16 cellular contexts compared by ENCODE assay signal in genomic region chr16:62755938-62756337, GRCh38.
"Had no signal": no experiment of that assay in that cellular context is flagged by ENCODE, and none has a peak within 500 bp of the region (broad histone marks: within the 10 kb centered on the region; RNA-seq: fewer than 3 reads in every experiment).

No MANE protein-coding gene starts in this region.

- H3K27me3 Mint-ChIP-seq: activated CD8-positive, alpha-beta memory T cell treated with anti-CD3 and anti-CD28 coated beads, Interleukin-2, amount 10 ng/mL, durations not matched to agents 7 days and 5 days; activated naive CD8-positive, alpha-beta T cell; activated T-cell treated with anti-CD3 and anti-CD28 coated beads, Interleukin-2, amount 50 U/mL, for 24 hours had no signal

- ATAC-seq: activated CD8-positive, alpha-beta memory T cell treated with anti-CD3 and anti-CD28 coated beads, Interleukin-2, amount 10 ng/mL, durations not matched to agents 7 days and 5 days; pancreas had no signal

- H3K4me3 Mint-ChIP-seq: activated CD8-positive, alpha-beta memory T cell treated with anti-CD3 and anti-CD28 coated beads, Interleukin-2, amount 10 ng/mL, durations not matched to agents 7 days and 5 days; activated naive CD8-positive, alpha-beta T cell; activated T-cell treated with anti-CD3 and anti-CD28 coated beads, Interleukin-2, amount 50 U/mL, for 24 hours; neural crest cell had no signal

- H3K27ac Mint-ChIP-seq: activated CD8-positive, alpha-beta memory T cell treated with anti-CD3 and anti-CD28 coated beads, Interleukin-2, amount 10 ng/mL, durations not matched to agents 7 days and 5 days; activated naive CD8-positive, alpha-beta T cell; activated T-cell treated with anti-CD3 and anti-CD28 coated beads, Interleukin-2, amount 50 U/mL, for 24 hours had no signal

- FAIRE-seq: kidney, pancreas, TTC549 had no signal

- DNase-seq: activated CD4-positive, alpha-beta T cell treated with anti-CD3 and anti-CD28 coated beads for 1 hour; activated CD4-positive, alpha-beta T cell treated with anti-CD3 and anti-CD28 coated beads, Interleukin-2, amount 50 U/mL, for 48 hours; activated CD8-positive, alpha-beta memory T cell treated with anti-CD3 and anti-CD28 coated beads, Interleukin-2, amount 10 ng/mL, durations not matched to agents 7 days and 5 days; activated effector memory CD4-positive, alpha-beta T cell treated with Interleukin-2 at 50 U/mL for 16 hours; activated T-cell treated with anti-CD3 and anti-CD28 coated beads, Interleukin-2, amount 50 U/mL, for 24 hours; brain microvascular endothelial cell; cerebellar nuclear complex; dermis blood vessel endothelial cell; erythroblast; kidney; pancreas; stimulated activated CD4-positive, alpha-beta T cell treated with anti-CD3 and anti-CD28 coated beads, Interleukin-4, amount 100 ng/mL, for 4 hours; tibial artery had no signal

- H3K4me1 Mint-ChIP-seq: activated CD8-positive, alpha-beta memory T cell treated with anti-CD3 and anti-CD28 coated beads, Interleukin-2, amount 10 ng/mL, durations not matched to agents 7 days and 5 days; neural crest cell had no signal

- H3K36me3 Mint-ChIP-seq: activated CD8-positive, alpha-beta memory T cell treated with anti-CD3 and anti-CD28 coated beads, Interleukin-2, amount 10 ng/mL, durations not matched to agents 7 days and 5 days; activated naive CD8-positive, alpha-beta T cell had no signal
